16 cellular contexts compared by ENCODE assay signal in genomic region chrX:68988865-68989264, GRCh38.
DNase-seq lines count a peak whose midpoint lies in the region; ATAC-seq, FAIRE-seq and TF ChIP-seq lines count a peak whose summit lies in the region.
"Had no signal": no experiment of that assay in that cellular context is flagged by ENCODE, and none has a peak within 500 bp of the region (broad histone marks: within the 10 kb centered on the region; RNA-seq: fewer than 3 reads in every experiment).

No MANE protein-coding gene starts in this region.

- no peak overlapping the region for H3K4ac ChIP-seq in mesenchymal stem cell (ENCODE audit: low read depth in 1 of 2, low read length in 2 of 2)

- H3F3A ChIP-seq in MM.1S (ENCODE audit: insufficient read depth, low read length) = no peaks in the 10 kb centered on the region

- H3K9me3 ChIP-seq in astrocyte (ENCODE audit: insufficient read depth, low read depth, low read length) (no peaks in the 10 kb centered on the region), mesenchymal stem cell (ENCODE audit: control insufficient read depth, low read length) (no peaks in the 10 kb centered on the region), MM.1S (replicated peaks; ENCODE audit: insufficient read depth, low read length) (no peaks in the 10 kb centered on the region)

- H3K9me3 Mint-ChIP-seq in astrocyte (ENCODE audit: unreplicated experiment) (no peaks in the 10 kb centered on the region), osteocyte (ENCODE audit: unreplicated experiment) (peaks cover 5% of the 10 kb centered on the region)

- ATAC-seq in HG02610 (IDR thresholded peaks at IDR 0.05; ENCODE audit: unreplicated experiment) = no peak

- H3K4me1 Mint-ChIP-seq in astrocyte (ENCODE audit: low read depth, unreplicated experiment) (no peaks in the 10 kb centered on the region), osteocyte (ENCODE audit: unreplicated experiment) (peaks cover 22% of the 10 kb centered on the region)

- peak overlapping the region in 1 of 2 experiments; percentile 15 for H2BK12ac ChIP-seq in mesenchymal stem cell (ENCODE audit: low read length in 2 of 2)

- H4K20me1 ChIP-seq in astrocyte (ENCODE audit: insufficient read depth, low read length) = no peaks in the 10 kb centered on the region
- H4K20me1 ChIP-seq in MM.1S (ENCODE audit: insufficient read depth, low read length) = no peaks in the 10 kb centered on the region

- no peak overlapping the region for H3K27ac ChIP-seq in astrocyte (ENCODE audit: low read depth, low read length)
- no peak overlapping the region for H3K27ac ChIP-seq in mesenchymal stem cell (ENCODE audit: low read length, poor library complexity, severe bottlenecking)
- no peak overlapping the region for H3K27ac ChIP-seq in MM.1S (ENCODE audit: low read length)
- H3K27ac ChIP-seq: 22Rv1 had no signal

- no peak for TF ChIP-seq CTCF in astrocyte (IDR thresholded peaks at IDR 0.05; ENCODE audit: insufficient read depth, low read depth, low read length)
- no peak for TF ChIP-seq CTCF in osteocyte (IDR thresholded peaks at IDR 0.05)
- no peak for TF ChIP-seq CTCF in MM.1S (IDR thresholded peaks at IDR 0.05; ENCODE audit: low read length)

- peaks cover 8% of the 10 kb centered on the region for H3K4me1 ChIP-seq in astrocyte (ENCODE audit: insufficient read depth, low read length)
- peaks cover 10% of the 10 kb centered on the region for H3K4me1 ChIP-seq in mesenchymal stem cell (ENCODE audit: control insufficient read depth, insufficient read depth, low read depth, low read length)
- no peaks in the 10 kb centered on the region for H3K4me1 ChIP-seq in MM.1S (ENCODE audit: low read length)

- H3K4me3 Mint-ChIP-seq in astrocyte (ENCODE audit: unreplicated experiment) (no peak overlapping the region), osteocyte (ENCODE audit: unreplicated experiment) (no peak overlapping the region)
- H3K4me3 Mint-ChIP-seq: CD14-positive monocyte had no signal

- peak overlapping the region; percentile 62 for H4K91ac ChIP-seq in mesenchymal stem cell (ENCODE audit: low read length)

- no peak overlapping the region for H4K8ac ChIP-seq in mesenchymal stem cell (ENCODE audit: low read length)

- H3K14ac ChIP-seq in mesenchymal stem cell (ENCODE audit: low read length in 2 of 2) = no peak overlapping the region

- H3K79me1 ChIP-seq in mesenchymal stem cell (replicated peaks; ENCODE audit: low read length, poor library complexity, severe bottlenecking) = no peaks in the 10 kb centered on the region

- no peak overlapping the region for H3K9ac ChIP-seq in astrocyte (ENCODE audit: low read length)
- H3K9ac ChIP-seq in mesenchymal stem cell (ENCODE audit: low read length) = no peak overlapping the region
- H3K9ac ChIP-seq in MM.1S (ENCODE audit: low read length) = no peak overlapping the region

- WGBS in mesenchymal stem cell = 98% methylated on average over 5 of the region's 5 CpGs

- peak; percentile 5 for DNase-seq in CD1c-positive myeloid dendritic cell (ENCODE audit: extremely low spot score)
- DNase-seq in astrocyte (ENCODE audit: low read depth) = no peak
- no peak for DNase-seq in mesenchymal stem cell
- peak; percentile 57 for DNase-seq in osteocyte (ENCODE audit: extremely low spot score, unreplicated experiment)
- no peak for DNase-seq in NCI-H2196 treated with DMSO at 0.1 percent for 48 hours (lab: John Stamatoyannopoulos, UW; ENCODE audit: unreplicated experiment)
- no peak for DNase-seq in amygdala (lab: John Stamatoyannopoulos, UW)
- DNase-seq in MM.1S = no peak
- DNase-seq: Calu3, DMS 273 treated with DMSO at 0.1 percent for 48 hours had no signal

- no peak overlapping the region for H2BK15ac ChIP-seq in mesenchymal stem cell (ENCODE audit: low read depth, poor library complexity, severe bottlenecking)

- H2BK5ac ChIP-seq in mesenchymal stem cell (ENCODE audit: low read depth, low read length, poor library complexity, severe bottlenecking) = no peak overlapping the region

- peak; percentile 9 for FAIRE-seq in astrocyte (lab: Jason Lieb, UNC)
- FAIRE-seq: GM18507, H54, HepG2, HTR-8/SVneo had no signal

- H3K9me2 ChIP-seq in MM.1S (replicated peaks; ENCODE audit: insufficient read depth, low read length) = no peaks in the 10 kb centered on the region

- H3K4me2 ChIP-seq in astrocyte (ENCODE audit: low read length) = no peak overlapping the region
- H3K4me2 ChIP-seq in mesenchymal stem cell (ENCODE audit: low read length, poor library complexity, severe bottlenecking) = no peak overlapping the region
- H3K4me2 ChIP-seq in MM.1S (ENCODE audit: low read depth, low read length) = no peak overlapping the region

- H2AK5ac ChIP-seq in mesenchymal stem cell (ENCODE audit: low read length, severe bottlenecking) = no peak overlapping the region

- H3K4me3 ChIP-seq in astrocyte (ENCODE audit: insufficient read depth, low read depth, low read length) (no peak overlapping the region), mesenchymal stem cell (ENCODE audit: insufficient read depth in 1 of 2, low read depth in 1 of 2, low read length in 2 of 2) (no peak overlapping the region), MM.1S (ENCODE audit: low read length) (no peak overlapping the region)

- H2BK120ac ChIP-seq in mesenchymal stem cell (ENCODE audit: low read depth, low read length) = no peak overlapping the region

- H3K27me3 Mint-ChIP-seq in astrocyte (ENCODE audit: low read depth, unreplicated experiment) (peaks cover 9% of the 10 kb centered on the region), osteocyte (ENCODE audit: unreplicated experiment) (no peaks in the 10 kb centered on the region)

- H3K36me3 Mint-ChIP-seq in astrocyte (ENCODE audit: low read depth, unreplicated experiment) (no peaks in the 10 kb centered on the region), osteocyte (ENCODE audit: unreplicated experiment) (no peaks in the 10 kb centered on the region)
- H3K36me3 Mint-ChIP-seq: CD14-positive monocyte had no signal

- no peak overlapping the region for H3K23ac ChIP-seq in mesenchymal stem cell (ENCODE audit: low read length in 2 of 2)

- H3K27me3 ChIP-seq in astrocyte (ENCODE audit: insufficient read depth, low read length) (no peaks in the 10 kb centered on the region), mesenchymal stem cell (ENCODE audit: control insufficient read depth in 1 of 2, insufficient read depth in 1 of 2, low read length in 2 of 2) (peaks cover 0 to 85% of the 10 kb centered on the region in 2 experiments), MM.1S (replicated peaks; ENCODE audit: insufficient read depth, low read length) (no peaks in the 10 kb centered on the region)

- H3K79me2 ChIP-seq in astrocyte (ENCODE audit: insufficient read depth, low read length) = no peaks in the 10 kb centered on the region
- H3K79me2 ChIP-seq in MM.1S (ENCODE audit: low read length) = no peaks in the 10 kb centered on the region

- H3K36me3 ChIP-seq in astrocyte (ENCODE audit: insufficient read depth, low read length) = no peaks in the 10 kb centered on the region
- no peaks in the 10 kb centered on the region for H3K36me3 ChIP-seq in mesenchymal stem cell (ENCODE audit: control insufficient read depth in 1 of 2, insufficient read depth in 2 of 2, low read depth in 1 of 2, low read length in 2 of 2)
- no peaks in the 10 kb centered on the region for H3K36me3 ChIP-seq in MM.1S (replicated peaks; ENCODE audit: insufficient read depth, low read length)

- H2AFZ ChIP-seq in astrocyte (ENCODE audit: low read depth, low read length) (no peak overlapping the region), mesenchymal stem cell (ENCODE audit: low read depth, low read length) (no peak overlapping the region), MM.1S (ENCODE audit: low read length) (no peak overlapping the region)

- H3K18ac ChIP-seq in mesenchymal stem cell (ENCODE audit: low read depth in 1 of 2, low read length in 2 of 2) = peak overlapping the region in 1 of 2 experiments; percentile 24

- no peak overlapping the region for H3K27ac Mint-ChIP-seq in astrocyte (ENCODE audit: unreplicated experiment)
- H3K27ac Mint-ChIP-seq in osteocyte (ENCODE audit: unreplicated experiment) = no peak overlapping the region

Comparison
In these comparisons a context has a peak if more than half of its experiments do, and no peak if none do; other contexts are left out.
1. DNase-seq: peak in CD1c-positive myeloid dendritic cell (single experiment) and osteocyte (single experiment); none in astrocyte (single experiment), mesenchymal stem cell (single experiment), NCI-H2196 treated with DMSO at 0.1 percent for 48 hours (single experiment), amygdala (0 of 56) and MM.1S (single experiment).